ENCODE assay signal across 9 cellular contexts in genomic region chr5:43609752-43610151, GRCh38. TPM values are rescaled to one million over a fixed set of nuclear protein-coding genes. Genes with fewer than 3 reads are reported as not detected.
DNase-seq lines count a peak whose midpoint lies in the region; ATAC-seq and TF ChIP-seq lines count a peak whose summit lies in the region.
"Had no signal": no experiment of that assay in that cellular context is flagged by ENCODE, and none has a peak within 500 bp of the region (broad histone marks: within the 10 kb centered on the region; RNA-seq: fewer than 3 reads in every experiment).

No MANE protein-coding gene starts in this region.

- peaks cover 2% of the 10 kb centered on the region; the same call in 1 of the 2 replicates for H3K4me1 ChIP-seq in MM.1S (ENCODE audit: low read length)
- peaks cover 0 to 8% (median 5%) of the 10 kb centered on the region in 4 donors for H3K4me1 ChIP-seq in sigmoid colon

- 79 to 88% methylated on average over 1 of the region's 1 CpG for WGBS in sigmoid colon, 2 donors

- no peaks in the 10 kb centered on the region for H4K20me1 ChIP-seq in MM.1S (ENCODE audit: insufficient read depth, low read length)

- peaks cover 93% of the 10 kb centered on the region for H3K79me2 ChIP-seq in MM.1S (ENCODE audit: low read length)

- H2AFZ ChIP-seq in MM.1S (ENCODE audit: low read length) = no peak overlapping the region

- no peaks in the 10 kb centered on the region for H3F3A ChIP-seq in MM.1S (ENCODE audit: insufficient read depth, low read length)

- no peak overlapping the region for H3K4me3 ChIP-seq in MM.1S (ENCODE audit: low read length)
- H3K4me3 ChIP-seq in kidney epithelial cell (ENCODE audit: low read depth, low read length) = no peak overlapping the region
- H3K4me3 ChIP-seq in sigmoid colon = no peak overlapping the region

- TF ChIP-seq EP300 in sigmoid colon (IDR thresholded peaks at IDR 0.05) = no peak

- in situ Hi-C loops in GM13977 (cut with MboI; ENCODE audit: low pct_unique_long_range_greater_than_20kb, low sequenced_read_pairs, unreplicated experiment) = no loop called here

- TF ChIP-seq CTCF in GM13977 (IDR thresholded peaks at IDR 0.05; ENCODE audit: extremely low read depth, insufficient read depth, missing control alignments) (peak; percentile 52), MM.1S (IDR thresholded peaks at IDR 0.05; ENCODE audit: low read length) (peak; percentile 44), kidney epithelial cell (IDR thresholded peaks at IDR 0.05; ENCODE audit: insufficient read depth, low read length, poor library complexity, severe bottlenecking) (peak; percentile 16), sigmoid colon (IDR thresholded peaks at IDR 0.05) (no peak)

- H3K36me3 ChIP-seq in MM.1S (replicated peaks; ENCODE audit: insufficient read depth, low read length) (peaks cover 27% of the 10 kb centered on the region; the same call in 1 of the 2 replicates), kidney epithelial cell (ENCODE audit: control insufficient read depth, insufficient read depth, low read length) (no peaks in the 10 kb centered on the region), sigmoid colon (peaks cover 6 to 57% (median 20%) of the 10 kb centered on the region in 4 donors)

- H3K9me3 ChIP-seq in MM.1S (replicated peaks; ENCODE audit: insufficient read depth, low read length) (no peaks in the 10 kb centered on the region), sigmoid colon (no peaks in the 10 kb centered on the region)

- peak; percentile 73 for ATAC-seq in GM21717 (IDR thresholded peaks at IDR 0.05; ENCODE audit: unreplicated experiment)

- no peak overlapping the region for H3K9ac ChIP-seq in MM.1S (ENCODE audit: low read length)

- peak; percentile 46 for DNase-seq in GM13977 (ENCODE audit: low spot score)
- peak; percentile 8 for DNase-seq in MM.1S
- DNase-seq in kidney epithelial cell (ENCODE audit: low read depth) = no peak
- no peak for DNase-seq in head of caudate nucleus
- no peak for DNase-seq in sigmoid colon
- no peak for DNase-seq in ecto neural progenitor cell (ENCODE audit: low spot score)
- no peak for DNase-seq in NCI-H1092 treated with DMSO at 0.1 percent for 48 hours (lab: John Stamatoyannopoulos, UW)
- DNase-seq: SHP77 treated with DMSO at 0.1 percent for 48 hours had no signal

- intact Hi-C loops in head of caudate nucleus (cut with DNase I) (no loop called here), sigmoid colon (cut with DNase I) (loop anchor here (10.0 kb wide), 1 partner anchor 125 kb away; the partner anchor contains the start of gene TMEM267)

- H3K9me2 ChIP-seq in MM.1S (replicated peaks; ENCODE audit: insufficient read depth, low read length) = no peaks in the 10 kb centered on the region

- no peak overlapping the region for H3K4me2 ChIP-seq in MM.1S (ENCODE audit: low read depth, low read length)

- no peak for TF ChIP-seq POLR2A in sigmoid colon (IDR thresholded peaks at IDR 0.05)

- H3K27ac ChIP-seq in MM.1S (ENCODE audit: low read length) = no peak overlapping the region
- no peak overlapping the region for H3K27ac ChIP-seq in sigmoid colon

- H3K27me3 ChIP-seq in MM.1S (replicated peaks; ENCODE audit: insufficient read depth, low read length) (no peaks in the 10 kb centered on the region), kidney epithelial cell (ENCODE audit: control insufficient read depth, insufficient read depth, low read length) (no peaks in the 10 kb centered on the region), sigmoid colon (no peaks in the 10 kb centered on the region)

RNA-seq across cellular contexts. Expression of gene NNT, which starts 6.8 kb away (rescaled TPM):
- total RNA-seq in kidney epithelial cell = 33.3 and 41.4 TPM in 2 replicates
- 10 to 100 TPM; 48.5 to 80.3 (median 73.7) TPM for total RNA-seq in sigmoid colon
- polyA plus RNA-seq in sigmoid colon = 10 to 100 TPM; 15.7 to 28.8 (median 16.8) TPM

RNA-seq across cellular contexts. Expression of gene PAIP1, which starts 52.9 kb away (rescaled TPM):
- total RNA-seq in kidney epithelial cell (151 and 179 TPM in 2 replicates), sigmoid colon (100 to 1,000 TPM in 3 of 4 donors, 10 to 100 TPM in 1; 89.9 to 123 (median 112) TPM)
- 10 to 100 TPM; 37.9 to 67.3 (median 55.0) TPM for polyA plus RNA-seq in sigmoid colon

Comparison
In these comparisons a context has a peak if more than half of its experiments do, and no peak if none do; other contexts are left out.
1. DNase-seq: peak in GM13977 (single experiment) and MM.1S (single experiment); none in kidney epithelial cell (single experiment), head of caudate nucleus (0 of 42), sigmoid colon (single experiment), ecto neural progenitor cell (single experiment) and NCI-H1092 treated with DMSO at 0.1 percent for 48 hours (single experiment).
2. CTCF ChIP-seq: peak in GM13977 (single experiment), MM.1S (single experiment) and kidney epithelial cell (single experiment); none in sigmoid colon (0 of 4).